8 cellular contexts compared by ENCODE assay signal in the genomic region with DNA sequence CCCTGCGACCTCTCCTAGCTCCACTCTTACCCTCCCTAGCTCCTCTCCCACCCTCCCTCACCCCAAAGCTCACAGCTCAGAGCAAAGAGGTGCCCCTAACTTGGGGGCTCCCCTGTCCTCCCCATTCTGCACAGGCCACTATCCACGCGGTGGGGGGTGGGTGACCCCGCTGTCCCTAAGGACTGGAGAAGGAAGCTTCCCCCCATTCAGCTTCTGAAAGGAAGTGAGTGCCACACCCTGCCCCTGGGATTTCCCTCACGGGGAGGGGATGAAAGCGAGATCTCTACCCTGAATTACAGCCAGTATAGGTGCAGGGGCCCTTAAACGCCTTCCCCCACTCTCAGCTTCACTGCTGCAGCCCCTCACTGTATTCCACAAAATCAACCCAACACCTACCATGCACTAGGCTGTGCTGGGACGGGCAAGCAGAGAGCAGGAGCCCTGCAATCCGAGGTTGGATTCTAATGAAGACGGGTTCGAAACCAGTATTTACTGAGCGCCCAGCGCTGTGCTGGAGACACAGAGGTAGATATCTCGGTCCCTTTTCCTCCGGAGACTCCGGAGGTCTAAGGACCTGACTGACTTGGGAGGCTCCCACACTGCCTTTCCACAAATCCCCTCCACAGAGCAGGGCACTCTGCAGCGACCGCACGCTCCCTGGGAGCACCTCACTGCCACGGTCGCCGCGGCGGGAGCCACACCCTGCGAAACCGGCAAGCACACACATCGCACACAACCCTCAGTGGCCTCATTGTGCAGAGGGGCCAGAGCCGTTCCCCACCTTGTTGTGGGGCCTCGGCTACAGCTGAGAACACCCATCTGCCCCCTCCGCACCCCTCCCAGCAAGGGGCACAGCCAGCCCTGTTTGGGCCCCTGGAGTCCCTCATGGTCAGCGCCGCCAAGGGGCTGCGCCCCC. TPM values are rescaled to one million over a fixed set of nuclear protein-coding genes. Genes with fewer than 3 reads are reported as not detected.
DNase-seq lines count a peak whose midpoint lies in the region; ATAC-seq and TF ChIP-seq lines count a peak whose summit lies in the region.

No MANE protein-coding gene starts in this region.

- peak overlapping the region; percentile 93 for H3K4me3 Mint-ChIP-seq in activated CD4-positive, alpha-beta memory T cell treated with anti-CD3 and anti-CD28 coated beads for 36 hours

- H3K4me2 ChIP-seq in trophoblast cell (ENCODE audit: low read length), result peak overlapping the region; percentile 63

- H3K36me3 ChIP-seq in trophoblast cell (ENCODE audit: control insufficient read depth in 1 of 2, insufficient read depth in 2 of 2, low read length in 2 of 2), result peaks cover 34% of the 10 kb centered on the region in 2 experiments

- H4K12ac ChIP-seq in trophoblast cell (ENCODE audit: low read depth, low read length), result peak overlapping the region; percentile 59

- no peaks in the 10 kb centered on the region for H3K27me3 Mint-ChIP-seq in activated CD4-positive, alpha-beta memory T cell treated with anti-CD3 and anti-CD28 coated beads for 36 hours

- H3K9me3 ChIP-seq in trophoblast cell (ENCODE audit: insufficient read depth, low read depth, low read length), result peaks cover 6% of the 10 kb centered on the region

- CTCF ChIA-PET in activated CD4-positive, alpha-beta memory T cell treated with anti-CD3 and anti-CD28 coated beads for 36 hours (lab: Charles Lee), result interaction anchor here (0.6 to 14.6 kb wide), 9 partner anchors 8 to 155 kb away, joined by 3 to 272 read pairs (median 21); partner anchors contain the start of genes EEF1G and TUT1

- DNase-seq in stimulated activated CD4-positive, alpha-beta T cell treated with anti-CD3 and anti-CD28 coated beads, Interleukin-2, amount 100 ng/mL, for 24 hours, result peak; percentile 43
- DNase-seq in stimulated activated CD4-positive, alpha-beta T cell treated with anti-CD3 and anti-CD28 coated beads, Interleukin-1b, Interleukin-23, amount 100 ng/mL, for 48 hours, result no peak
- DNase-seq in activated CD4-positive, alpha-beta memory T cell treated with anti-CD3 and anti-CD28 coated beads for 36 hours, result peak; percentile 52
- DNase-seq in fibroblast of pulmonary artery (ENCODE audit: low read depth) (no peak), trophoblast cell (peak in 1 of 2 donors; percentile 28)

- no peaks in the 10 kb centered on the region for H3K27me3 ChIP-seq in trophoblast cell (ENCODE audit: insufficient read depth, low read length)

- peaks cover 75% of the 10 kb centered on the region for H3K79me2 ChIP-seq in trophoblast cell (ENCODE audit: control insufficient read depth, insufficient read depth, low read length, poor library complexity)

- peak overlapping the region; percentile 72 for H2BK12ac ChIP-seq in trophoblast cell (ENCODE audit: low read length)

- H3K4ac ChIP-seq in trophoblast cell (ENCODE audit: low read depth, low read length), result peak overlapping the region; percentile 100

- no peaks in the 10 kb centered on the region for H3K36me3 Mint-ChIP-seq in activated CD4-positive, alpha-beta memory T cell treated with anti-CD3 and anti-CD28 coated beads for 36 hours

- POLR2A ChIA-PET in activated CD4-positive, alpha-beta memory T cell treated with anti-CD3 and anti-CD28 coated beads for 36 hours (lab: Charles Lee), result interaction anchor here (0.6 to 9.6 kb wide), 12 partner anchors 10 to 296 kb away, joined by 3 to 188 read pairs (median 4); partner anchors contain the start of genes C11orf98, CSKMT, EEF1G and HNRNPUL2

- H3K14ac ChIP-seq in trophoblast cell (ENCODE audit: low read length), result peak overlapping the region; percentile 99

- intact Hi-C loops in activated CD4-positive, alpha-beta memory T cell treated with anti-CD3 and anti-CD28 coated beads for 36 hours (cut with micrococcal nuclease), result loop anchor here (5.0 kb wide), 1 partner anchor 47 kb away; no protein-coding TSS in a partner anchor

- H3K4me1 Mint-ChIP-seq in activated CD4-positive, alpha-beta memory T cell treated with anti-CD3 and anti-CD28 coated beads for 36 hours (ENCODE audit: low read depth), result peaks cover 66% of the 10 kb centered on the region

- peak overlapping the region; percentile 78 for H2AK5ac ChIP-seq in trophoblast cell (ENCODE audit: low read length)

- peak overlapping the region; percentile 99 for H2BK5ac ChIP-seq in trophoblast cell (ENCODE audit: low read depth, low read length, poor library complexity)

- peak overlapping the region; percentile 73 for H3K4me3 ChIP-seq in fibroblast of pulmonary artery (replicated peaks; ENCODE audit: low read depth, low read length)
- H3K4me3 ChIP-seq in trophoblast cell (ENCODE audit: low read depth, low read length), result peak overlapping the region; percentile 96

- no peak for TF ChIP-seq CTCF in fibroblast of pulmonary artery (IDR thresholded peaks at IDR 0.05; ENCODE audit: low read length, missing control alignments)

- H3K79me1 ChIP-seq in trophoblast cell (ENCODE audit: low read length), result peaks cover 50% of the 10 kb centered on the region

- no peaks in the 10 kb centered on the region for H3K9me3 Mint-ChIP-seq in activated CD4-positive, alpha-beta memory T cell treated with anti-CD3 and anti-CD28 coated beads for 36 hours

- H3K4me1 ChIP-seq in trophoblast cell (ENCODE audit: control insufficient read depth in 1 of 2, insufficient read depth in 2 of 2, low read length in 2 of 2), result peaks cover 35 to 41% of the 10 kb centered on the region in 2 experiments

- peak overlapping the region; percentile 99 for H3K18ac ChIP-seq in trophoblast cell (ENCODE audit: low read length)

- peak overlapping the region; percentile 98 for H3K27ac ChIP-seq in trophoblast cell (ENCODE audit: low read depth, low read length)

- peak overlapping the region; percentile 61 for H2AFZ ChIP-seq in trophoblast cell (ENCODE audit: insufficient read depth, low read length, poor library complexity)

- H2BK120ac ChIP-seq in trophoblast cell (ENCODE audit: insufficient read depth, low read length, poor library complexity), result peak overlapping the region; percentile 97

- ATAC-seq in HG03175 (IDR thresholded peaks at IDR 0.05; ENCODE audit: unreplicated experiment) (no peak), HG03460 (IDR thresholded peaks at IDR 0.05; ENCODE audit: unreplicated experiment) (no peak), GM21528 (IDR thresholded peaks at IDR 0.05; ENCODE audit: low FRiP score, unreplicated experiment) (no peak)

- H4K8ac ChIP-seq in trophoblast cell (ENCODE audit: low read depth, low read length), result peak overlapping the region; percentile 93

- no CpG with 5 or more reads among the region's 33 CpGs for WGBS in trophoblast cell (ENCODE audit: extremely low coverage, insufficient coverage, insufficient read length)

- H3K27ac Mint-ChIP-seq in activated CD4-positive, alpha-beta memory T cell treated with anti-CD3 and anti-CD28 coated beads for 36 hours, result peak overlapping the region; percentile 83

- peak overlapping the region; percentile 97 for H3K9ac ChIP-seq in trophoblast cell (ENCODE audit: low read length)

- H4K91ac ChIP-seq in trophoblast cell (ENCODE audit: low read depth, low read length), result peak overlapping the region; percentile 92

- H3K23ac ChIP-seq in trophoblast cell (ENCODE audit: low read length), result peak overlapping the region; percentile 90

RNA-seq across cellular contexts. Expression of gene AHNAK, which starts 1.8 kb away (rescaled TPM):
- 10 to 100 TPM; 83.7 to 85.2 TPM for total RNA-seq in activated CD4-positive, alpha-beta memory T cell treated with anti-CD3 and anti-CD28 coated beads for 36 hours
- 191 and 221 TPM in 2 replicates for polyA plus RNA-seq in trophoblast cell (2013)

RNA-seq across cellular contexts. Expression of gene EEF1G, which starts 28.9 kb away (rescaled TPM):
- total RNA-seq in activated CD4-positive, alpha-beta memory T cell treated with anti-CD3 and anti-CD28 coated beads for 36 hours, result 1,000 to 10,000 TPM; 1,956 to 1,989 TPM
- 1,102 and 1,140 TPM in 2 replicates for polyA plus RNA-seq in trophoblast cell (2013)

RNA-seq across cellular contexts. Expression of gene TUT1, which starts 46.5 kb away (rescaled TPM):
- total RNA-seq in activated CD4-positive, alpha-beta memory T cell treated with anti-CD3 and anti-CD28 coated beads for 36 hours, result 10 to 100 TPM; 32.7 to 34.2 TPM
- 11.3 and 11.8 TPM in 2 replicates for polyA plus RNA-seq in trophoblast cell (2013)

RNA-seq across cellular contexts. Expression of gene MTA2, which starts 56.9 kb away (rescaled TPM):
- 100 to 1,000 TPM; 166 to 167 TPM for total RNA-seq in activated CD4-positive, alpha-beta memory T cell treated with anti-CD3 and anti-CD28 coated beads for 36 hours
- 70.5 and 71.0 TPM in 2 replicates for polyA plus RNA-seq in trophoblast cell (2013)

Comparison
In these comparisons a context has a peak if more than half of its experiments do, and no peak if none do; other contexts are left out.
1. DNase-seq: peak in stimulated activated CD4-positive, alpha-beta T cell treated with anti-CD3 and anti-CD28 coated beads, Interleukin-2, amount 100 ng/mL, for 24 hours (2 of 2) and activated CD4-positive, alpha-beta memory T cell treated with anti-CD3 and anti-CD28 coated beads for 36 hours (single experiment); none in stimulated activated CD4-positive, alpha-beta T cell treated with anti-CD3 and anti-CD28 coated beads, Interleukin-1b, Interleukin-23, amount 100 ng/mL, for 48 hours (single experiment) and fibroblast of pulmonary artery (single experiment).